13 cellular contexts compared by ENCODE assay signal in genomic region chr1:219121634-219122033, GRCh38.
"Had no signal": no experiment of that assay in that cellular context is flagged by ENCODE, and none has a peak within 500 bp of the region (broad histone marks: within the 10 kb centered on the region; RNA-seq: fewer than 3 reads in every experiment).

No MANE protein-coding gene starts in this region.

- H3K4me3 ChIP-seq: heart left ventricle, left lung, ovary, stomach, tibial artery, vagina had no signal

- H3K9me3 ChIP-seq: heart left ventricle, left lung, ovary, stomach, tibial artery, vagina had no signal

- DNase-seq: activated CD4-positive, alpha-beta T cell treated with anti-CD3 and anti-CD28 coated beads, Interleukin-2, amount 50 U/mL, for 4 hours; activated CD4-positive, CD25-positive, alpha-beta regulatory T cell treated with anti-CD3 and anti-CD28 coated beads, Interleukin-2, amount 50 U/mL, for 72 hours; activated naive CD4-positive, alpha-beta T cell treated with anti-CD3 and anti-CD28 coated beads, Interleukin-2, amount 50 U/mL, for 16 hours; activated T-cell treated with anti-CD3 and anti-CD28 coated beads, Interleukin-2, amount 50 U/mL, for 1 hour; endodermal cell; foreskin melanocyte; left lung; stimulated activated CD4-positive, alpha-beta T cell treated with anti-CD3 and anti-CD28 coated beads, Interleukin-4, amount 100 ng/mL, for 1 hour; stomach had no signal

- H3K36me3 ChIP-seq: heart left ventricle, left lung, ovary, stomach, tibial artery, vagina had no signal

- ATAC-seq: left lung had no signal

- H3K27ac ChIP-seq: left lung, ovary, vagina had no signal

- H3K4me1 ChIP-seq: left lung, stomach had no signal

- H3K27me3 ChIP-seq: heart left ventricle, left lung, ovary, stomach, tibial artery, vagina had no signal
